In the genomic region with DNA sequence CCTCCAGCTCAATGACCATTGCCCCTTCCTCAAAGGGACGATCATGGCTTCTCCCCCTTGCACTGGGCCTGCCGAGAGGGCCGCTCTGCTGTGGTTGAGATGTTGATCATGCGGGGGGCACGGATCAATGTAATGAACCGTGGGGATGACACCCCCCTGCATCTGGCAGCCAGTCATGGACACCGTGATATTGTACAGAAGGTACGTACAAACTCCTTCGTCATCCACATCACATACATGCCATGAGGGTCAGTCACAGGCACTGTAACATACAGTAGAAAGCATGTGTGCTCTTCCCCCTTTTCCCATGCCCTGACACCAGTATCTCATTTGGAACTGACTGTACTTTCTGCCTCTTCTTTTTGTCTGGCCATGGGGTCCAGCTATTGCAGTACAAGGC, we compare ENCODE assay signal across 11 cellular contexts. TPM values are rescaled to one million over a fixed set of nuclear protein-coding genes. Genes with fewer than 3 reads are reported as not detected.
DNase-seq lines count a peak whose midpoint lies in the region; ATAC-seq, FAIRE-seq and TF ChIP-seq lines count a peak whose summit lies in the region.
"Had no signal": no experiment of that assay in that cellular context is flagged by ENCODE, and none has a peak within 500 bp of the region (broad histone marks: within the 10 kb centered on the region; RNA-seq: fewer than 3 reads in every experiment).

No MANE protein-coding gene starts in this region.

- peaks cover 21% of the 10 kb centered on the region for H3K23me2 ChIP-seq in H9 (ENCODE audit: insufficient read length, low read depth, low read length, poor library complexity, severe bottlenecking)

- no peak overlapping the region for H2BK12ac ChIP-seq in H9 (ENCODE audit: insufficient read length, low read depth, low read length)

- H2BK20ac ChIP-seq in H9 (ENCODE audit: low read depth, low read length, poor library complexity, severe bottlenecking), result no peak overlapping the region

- H3K4ac ChIP-seq in H9 (ENCODE audit: low read depth, low read length), result no peak overlapping the region

- H3K14ac ChIP-seq in H9 (ENCODE audit: insufficient read depth, low read length), result no peak overlapping the region

- TF ChIP-seq POLR2A in H54 (IDR thresholded peaks at IDR 0.05; ENCODE audit: low read depth, low read length), result no peak

- no peak overlapping the region for H3K4me3 ChIP-seq in SK-N-MC
- H3K4me3 ChIP-seq in fibroblast of lung (replicated peaks in 1 of 4; ENCODE audit: control extremely low read depth in 1 of 4, insufficient read depth in 1 of 4, low read depth in 3 of 4, low read length in 4 of 4), result no peak overlapping the region
- H3K4me3 ChIP-seq in skeletal muscle tissue (ENCODE audit: low read length in 3 of 3), result no peak overlapping the region

- ATAC-seq in GM21381 (IDR thresholded peaks at IDR 0.05; ENCODE audit: unreplicated experiment), result no peak
- ATAC-seq: left lobe of liver had no signal

- peaks cover 32 to 51% (median 46%) of the 10 kb centered on the region in 3 experiments; a peak in 6 of 7 replicates for H3K36me3 Mint-ChIP-seq in H9 (ENCODE audit: insufficient read depth in 1 of 3, low read depth in 3 of 3)

- FAIRE-seq in H54 (lab: Jason Lieb, UNC) (no peak), RCC 7860 (lab: Jason Lieb, UNC) (no peak)

- peak overlapping the region; percentile 31 to 97 (median 82); a peak in 5 of 7 replicates for H3K27ac Mint-ChIP-seq in H9

- H4K5ac ChIP-seq in H9 (ENCODE audit: insufficient read length, low read depth, low read length), result no peak overlapping the region

- H2AFZ ChIP-seq in H9 (ENCODE audit: low read length) (no peak overlapping the region), fibroblast of lung (ENCODE audit: low read length) (no peak overlapping the region)

- H3T11ph ChIP-seq in H9 (ENCODE audit: low read length), result no peak overlapping the region

- H3K56ac ChIP-seq in H9 (ENCODE audit: insufficient read length, low read depth, low read length), result no peak overlapping the region

- H3K79me2 ChIP-seq in H9 (ENCODE audit: insufficient read depth, low read length) (peaks cover 2% of the 10 kb centered on the region; the same call in 1 of the 2 replicates), fibroblast of lung (ENCODE audit: control insufficient read depth, insufficient read depth, low read length) (peaks cover 77% of the 10 kb centered on the region)

- H2BK15ac ChIP-seq in H9 (ENCODE audit: low read depth, low read length), result no peak overlapping the region

- WGBS in H9 (ENCODE audit: extremely low coverage, insufficient read length, low lambda C conversion rate), result no CpG with 5 or more reads among the region's 9 CpGs

- H3K23ac ChIP-seq in H9 (ENCODE audit: insufficient read length, low read depth, low read length), result no peak overlapping the region

- H3K4me2 ChIP-seq in H9 (ENCODE audit: insufficient read depth, insufficient read length, low read length), result no peak overlapping the region
- no peak overlapping the region for H3K4me2 ChIP-seq in fibroblast of lung (ENCODE audit: extremely low read depth, insufficient read depth, low read length)

- no peak overlapping the region for H4K91ac ChIP-seq in H9 (ENCODE audit: insufficient read length, low read depth, low read length)

- H3K4me1 Mint-ChIP-seq in H9, result peaks cover 24% of the 10 kb centered on the region in 2 experiments

- no peaks in the 10 kb centered on the region; the same call in 1 of the 2 replicates for H3K27me3 Mint-ChIP-seq in H9 (ENCODE audit: low read depth)

- no peaks in the 10 kb centered on the region for H3K9me3 Mint-ChIP-seq in H9

- no peak overlapping the region for H4K8ac ChIP-seq in H9 (replicated peaks; ENCODE audit: insufficient read length, low read depth, low read length)

- no peaks in the 10 kb centered on the region for H3K79me1 ChIP-seq in H9 (ENCODE audit: insufficient read depth, low read depth, low read length, poor library complexity, severe bottlenecking)

- H3K36me3 ChIP-seq in SK-N-MC (ENCODE audit: insufficient read depth, low read length) (peaks cover 36% of the 10 kb centered on the region), fibroblast of lung (ENCODE audit: control insufficient read depth, insufficient read depth, low read length) (peaks cover 27% of the 10 kb centered on the region), skeletal muscle tissue (ENCODE audit: control insufficient read depth in 3 of 3, insufficient read depth in 3 of 3, low read length in 3 of 3) (peaks cover 39 to 43% (median 40%) of the 10 kb centered on the region in 3 donors)

- no peak overlapping the region for H3K4me3 Mint-ChIP-seq in H9

- H3K27ac ChIP-seq in H9 (ENCODE audit: insufficient read length, low read depth, low read length) (no peak overlapping the region), SK-N-MC (peak overlapping the region; percentile 86; the same call in 1 of the 2 replicates), fibroblast of lung (ENCODE audit: insufficient read depth, low read length) (peak overlapping the region; percentile 31), skeletal muscle tissue (ENCODE audit: low read depth, low read length) (peak overlapping the region; percentile 96)

- no peaks in the 10 kb centered on the region for H3K9me3 ChIP-seq in H9 (ENCODE audit: control insufficient read depth, low read depth, low read length)
- no peaks in the 10 kb centered on the region for H3K9me3 ChIP-seq in SK-N-MC (ENCODE audit: low read depth, low read length)
- H3K9me3 ChIP-seq in fibroblast of lung (ENCODE audit: control insufficient read depth, insufficient read depth, low read depth, low read length), result no peaks in the 10 kb centered on the region
- no peaks in the 10 kb centered on the region for H3K9me3 ChIP-seq in skeletal muscle tissue (ENCODE audit: control insufficient read depth in 3 of 3, low read length in 3 of 3)

- H3K27me3 ChIP-seq in H9 (ENCODE audit: insufficient read depth, low read length) (no peaks in the 10 kb centered on the region), fibroblast of lung (ENCODE audit: control insufficient read depth, insufficient read depth, low read length) (no peaks in the 10 kb centered on the region), skeletal muscle tissue (ENCODE audit: control insufficient read depth in 3 of 3, insufficient read depth in 3 of 3, low read length in 3 of 3) (no peaks in the 10 kb centered on the region)

- no peak overlapping the region for H2BK120ac ChIP-seq in H9 (ENCODE audit: low read depth, low read length, poor library complexity, severe bottlenecking)

- H2BK5ac ChIP-seq in H9 (ENCODE audit: insufficient read length, low read length), result no peak overlapping the region

- H3K4me1 ChIP-seq in H9 (ENCODE audit: insufficient read depth, low read length), result no peaks in the 10 kb centered on the region; the same call in 1 of the 2 replicates
- H3K4me1 ChIP-seq in fibroblast of lung (ENCODE audit: control insufficient read depth, extremely low read depth, insufficient read depth, low read length), result peaks cover 26% of the 10 kb centered on the region
- H3K4me1 ChIP-seq in skeletal muscle tissue (ENCODE audit: control insufficient read depth in 3 of 3, insufficient read depth in 3 of 3, low read length in 3 of 3), result peaks cover 46 to 78% (median 57%) of the 10 kb centered on the region in 3 donors

- H3K18ac ChIP-seq in H9 (ENCODE audit: insufficient read length, low read depth, low read length), result no peak overlapping the region

- H3K9ac ChIP-seq in H9 (ENCODE audit: extremely low read depth, insufficient read length, low read length) (no peak overlapping the region), SK-N-MC (ENCODE audit: insufficient read length) (no peak overlapping the region), fibroblast of lung (ENCODE audit: insufficient read depth, low read length) (no peak overlapping the region), skeletal muscle tissue (ENCODE audit: low read depth in 1 of 3, low read length in 3 of 3) (peak overlapping the region in 1 of 3 donors; percentile 18)

- TF ChIP-seq CTCF in H9 (conservative IDR thresholded peaks at IDR 0.05) (no peak), fibroblast of lung (conservative IDR thresholded peaks at IDR 0.05 in 1 of 2, IDR thresholded peaks at IDR 0.05 in 1 of 2; ENCODE audit: low read depth in 1 of 2, low read length in 2 of 2) (no peak)

- DNase-seq in H9, result no peak
- no peak for DNase-seq in SK-N-MC (ENCODE audit: low read depth, low spot score)
- DNase-seq in fibroblast of lung (ENCODE audit: low read depth in 2 of 2), result no peak
- DNase-seq in H54 (ENCODE audit: insufficient read length, low spot score), result no peak
- DNase-seq in RCC 7860 (ENCODE audit: low spot score), result no peak
- no peak for DNase-seq in DMS53 treated with DMSO at 0.1 percent for 48 hours (lab: John Stamatoyannopoulos, UW; ENCODE audit: unreplicated experiment)
- DNase-seq: NCI-H510A treated with DMSO at 0.1 percent for 48 hours; stimulated activated CD4-positive, alpha-beta T cell treated with anti-CD3 and anti-CD28 coated beads, Interleukin-12 subunit alpha, Interleukin-12 subunit beta, amount 100 ng/mL, for 4 hours had no signal

- H4K20me1 ChIP-seq in H9 (ENCODE audit: control insufficient read depth, insufficient read depth, insufficient read length) (no peaks in the 10 kb centered on the region), fibroblast of lung (ENCODE audit: control insufficient read depth, extremely low read depth, insufficient read depth, low read length) (no peaks in the 10 kb centered on the region)

- H2AK5ac ChIP-seq in H9 (ENCODE audit: insufficient read length, low read length), result no peak overlapping the region

RNA-seq across cellular contexts. Expression of a gene that starts 4.0 kb away (rescaled TPM):
- total RNA-seq in H9 (2021) (198 and 207 TPM in 2 replicates), fibroblast of lung (61.9 and 77.8 TPM in 2 replicates), skeletal muscle tissue (19.8 TPM)
- 142 and 176 TPM in 2 replicates for polyA plus RNA-seq in fibroblast of lung
- polyA plus RNA-seq in fibroblast of lung (2012), result 314 and 382 TPM in 2 replicates
- 228 and 438 TPM in 2 replicates for polyA minus RNA-seq in fibroblast of lung (ENCODE audit: low replicate concordance)

RNA-seq across cellular contexts. Expression of a gene that starts 4.4 kb away (rescaled TPM):
- total RNA-seq in H9 (2021), result 96.2 and 100 TPM in 2 replicates
- total RNA-seq in fibroblast of lung, result 136 and 176 TPM in 2 replicates
- 420 and 461 TPM in 2 replicates for polyA plus RNA-seq in fibroblast of lung
- 336 and 355 TPM in 2 replicates for polyA plus RNA-seq in fibroblast of lung (2012)
- 406 and 477 TPM in 2 replicates for polyA minus RNA-seq in fibroblast of lung (ENCODE audit: low replicate concordance)
- total RNA-seq in skeletal muscle tissue, result 106 TPM

RNA-seq across cellular contexts. Expression of a gene that starts 4.6 kb away (rescaled TPM):
- 14.2 and 16.0 TPM in 2 replicates for total RNA-seq in H9 (2021)
- total RNA-seq in fibroblast of lung, result 9.2 and 12.1 TPM in 2 replicates
- 12.6 and 13.2 TPM in 2 replicates for polyA plus RNA-seq in fibroblast of lung
- 10.3 and 15.2 TPM in 2 replicates for polyA plus RNA-seq in fibroblast of lung (2012)
- 5.9 and 12.7 TPM in 2 replicates for polyA minus RNA-seq in fibroblast of lung (ENCODE audit: low replicate concordance)
- total RNA-seq in skeletal muscle tissue, result 9.4 TPM

RNA-seq across cellular contexts. Expression of a gene that starts 11.2 kb away (rescaled TPM):
- total RNA-seq in H9 (2021) (37.2 and 37.5 TPM in 2 replicates), fibroblast of lung (93.7 and 127 TPM in 2 replicates), skeletal muscle tissue (15.7 TPM)
- polyA plus RNA-seq in fibroblast of lung, result 136 and 195 TPM in 2 replicates
- polyA plus RNA-seq in fibroblast of lung (2012), result 76.3 and 89.6 TPM in 2 replicates
- 189 and 228 TPM in 2 replicates for polyA minus RNA-seq in fibroblast of lung (ENCODE audit: low replicate concordance)

RNA-seq across cellular contexts. Expression of a gene that starts 47.6 kb away (rescaled TPM):
- total RNA-seq in H9 (2021) (12.2 and 12.5 TPM in 2 replicates), fibroblast of lung (11.0 and 23.9 TPM in 2 replicates), skeletal muscle tissue (39.1 TPM)
- polyA plus RNA-seq in fibroblast of lung, result 0.92 and 5.0 TPM in 2 replicates
- 1.9 and 8.5 TPM in 2 replicates for polyA plus RNA-seq in fibroblast of lung (2012)
- 17.9 and 76.9 TPM in 2 replicates for polyA minus RNA-seq in fibroblast of lung (ENCODE audit: low replicate concordance)
